12 cellular contexts compared by ENCODE assay signal in the genomic region with DNA sequence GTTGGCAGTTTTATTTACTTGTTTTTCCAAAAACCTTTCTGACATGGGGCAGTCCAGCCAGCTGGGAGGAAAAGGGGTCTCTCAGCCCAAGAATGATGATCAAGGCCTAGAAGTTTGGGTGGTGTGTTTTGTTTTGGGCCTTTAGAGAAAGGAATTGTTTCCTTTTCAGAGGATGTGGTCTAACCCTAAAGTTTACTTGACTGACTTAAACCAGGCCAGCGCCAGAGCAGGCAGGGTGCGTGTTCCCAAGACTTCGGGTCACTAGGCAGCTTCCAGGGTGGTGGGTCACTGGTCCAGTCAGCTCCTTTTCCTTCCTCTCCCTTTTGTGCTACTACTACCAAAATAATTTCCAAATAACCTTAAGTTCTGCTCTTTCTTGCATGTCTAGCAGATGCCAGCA. TPM values are rescaled to one million over a fixed set of nuclear protein-coding genes. Genes with fewer than 3 reads are reported as not detected.
DNase-seq lines count a peak whose midpoint lies in the region; TF ChIP-seq lines count a peak whose summit lies in the region.
"Had no signal": no experiment of that assay in that cellular context is flagged by ENCODE, and none has a peak within 500 bp of the region (broad histone marks: within the 10 kb centered on the region; RNA-seq: fewer than 3 reads in every experiment).

No MANE protein-coding gene starts in this region.

- POLR2A ChIA-PET in activated CD4-positive, alpha-beta memory T cell treated with anti-CD3 and anti-CD28 coated beads, Interleukin-2, amount 10 ng/mL, durations not matched to agents 7 days and 5 days (lab: Charles Lee), result interaction anchor here (1.1 to 3.1 kb wide), 2 partner anchors 9 to 23 kb away, joined by 4 to 14 read pairs; no protein-coding TSS in a partner anchor
- POLR2A ChIA-PET in activated CD4-positive, alpha-beta memory T cell treated with anti-CD3 and anti-CD28 coated beads for 36 hours (lab: Charles Lee), result interaction anchor here (0.6 to 1.5 kb wide), 2 partner anchors 9 to 16 kb away, joined by 3 read pairs; no protein-coding TSS in a partner anchor

- H3K9me3 Mint-ChIP-seq in activated CD4-positive, alpha-beta memory T cell treated with anti-CD3 and anti-CD28 coated beads, Interleukin-2, amount 10 ng/mL, durations not matched to agents 7 days and 5 days, result no peaks in the 10 kb centered on the region
- H3K9me3 Mint-ChIP-seq in activated CD4-positive, alpha-beta memory T cell treated with anti-CD3 and anti-CD28 coated beads for 36 hours, result no peaks in the 10 kb centered on the region
- no peaks in the 10 kb centered on the region for H3K9me3 Mint-ChIP-seq in brain
- no peaks in the 10 kb centered on the region for H3K9me3 Mint-ChIP-seq in mesothelial cell of epicardium

- no peaks in the 10 kb centered on the region for H3K27me3 ChIP-seq in tibial artery
- H3K27me3 ChIP-seq: spleen had no signal

- intact Hi-C loops in activated CD4-positive, alpha-beta memory T cell treated with anti-CD3 and anti-CD28 coated beads for 36 hours (cut with micrococcal nuclease), result no loop called here
- intact Hi-C loops in tibial artery (cut with DNase I; ENCODE audit: low total_unique reads), result no loop called here

- no peak overlapping the region for H3K4me3 ChIP-seq in tibial artery
- H3K4me3 ChIP-seq: spleen had no signal

- peak overlapping the region; percentile 25 for H3K27ac Mint-ChIP-seq in activated CD4-positive, alpha-beta memory T cell treated with anti-CD3 and anti-CD28 coated beads, Interleukin-2, amount 10 ng/mL, durations not matched to agents 7 days and 5 days
- H3K27ac Mint-ChIP-seq in activated CD4-positive, alpha-beta memory T cell treated with anti-CD3 and anti-CD28 coated beads for 36 hours, result no peak overlapping the region
- peak overlapping the region in 3 of 5 experiments; percentile 25 to 58 (median 26) for H3K27ac Mint-ChIP-seq in brain
- H3K27ac Mint-ChIP-seq in mesothelial cell of epicardium, result peak overlapping the region; percentile 97

- H3K36me3 ChIP-seq in tibial artery, result no peaks in the 10 kb centered on the region
- H3K36me3 ChIP-seq: spleen had no signal

- peak; percentile 28 for DNase-seq in activated CD4-positive, alpha-beta memory T cell treated with anti-CD3 and anti-CD28 coated beads, Interleukin-2, amount 10 ng/mL, durations not matched to agents 7 days and 5 days
- DNase-seq in activated CD4-positive, alpha-beta memory T cell treated with anti-CD3 and anti-CD28 coated beads for 36 hours, result no peak
- DNase-seq in mesothelial cell of epicardium (ENCODE audit: low spot score in 2 of 2, unreplicated experiment in 2 of 2), result no peak
- DNase-seq in tibial artery, result no peak
- DNase-seq in stimulated activated naive CD4-positive, alpha-beta T cell treated with Interleukin-2 at 50 U/mL for 16 hours (lab: John Stamatoyannopoulos, UW), result no peak
- DNase-seq in NCI-H2029 treated with DMSO at 0.1 percent for 48 hours (lab: John Stamatoyannopoulos, UW), result no peak
- DNase-seq in NK-92 treated with Interleukin-12 subunit alpha and Interleukin-12 subunit beta, amount 100 ng/mL, for 24 hours (lab: John Stamatoyannopoulos, UW), result no peak
- DNase-seq: activated naive CD4-positive, alpha-beta T cell treated with anti-CD3 and anti-CD28 coated beads, Interleukin-2, amount 50 U/mL, for 16 hours; NCI-H510A treated with DMSO at 0.1 percent for 48 hours; SIG-M5; spleen had no signal

- no peak overlapping the region for H3K4me3 Mint-ChIP-seq in activated CD4-positive, alpha-beta memory T cell treated with anti-CD3 and anti-CD28 coated beads, Interleukin-2, amount 10 ng/mL, durations not matched to agents 7 days and 5 days
- no peak overlapping the region for H3K4me3 Mint-ChIP-seq in activated CD4-positive, alpha-beta memory T cell treated with anti-CD3 and anti-CD28 coated beads for 36 hours
- H3K4me3 Mint-ChIP-seq in brain, result peak overlapping the region in 1 of 5 experiments; percentile 61
- no peak overlapping the region for H3K4me3 Mint-ChIP-seq in mesothelial cell of epicardium

- peaks cover 51% of the 10 kb centered on the region for H3K4me1 Mint-ChIP-seq in activated CD4-positive, alpha-beta memory T cell treated with anti-CD3 and anti-CD28 coated beads, Interleukin-2, amount 10 ng/mL, durations not matched to agents 7 days and 5 days
- H3K4me1 Mint-ChIP-seq in activated CD4-positive, alpha-beta memory T cell treated with anti-CD3 and anti-CD28 coated beads for 36 hours (ENCODE audit: low read depth), result peaks cover 26% of the 10 kb centered on the region
- peaks cover 67% of the 10 kb centered on the region for H3K4me1 Mint-ChIP-seq in brain
- peaks cover 70% of the 10 kb centered on the region for H3K4me1 Mint-ChIP-seq in mesothelial cell of epicardium

- H3K4me1 ChIP-seq in tibial artery, result peaks cover 4 to 81% (median 54%) of the 10 kb centered on the region in 4 donors

- peak overlapping the region; percentile 74 to 78 for H3K27ac ChIP-seq in tibial artery

- CTCF ChIA-PET in activated CD4-positive, alpha-beta memory T cell treated with anti-CD3 and anti-CD28 coated beads, Interleukin-2, amount 10 ng/mL, durations not matched to agents 7 days and 5 days (lab: Charles Lee), result interaction anchor here (1.2 to 2.2 kb wide), 4 partner anchors 9 to 165 kb away, joined by 3 to 12 read pairs (median 6); no protein-coding TSS in a partner anchor
- CTCF ChIA-PET in activated CD4-positive, alpha-beta memory T cell treated with anti-CD3 and anti-CD28 coated beads for 36 hours (lab: Charles Lee), result interaction anchor here (0.8 to 1.9 kb wide), 3 partner anchors 10 to 165 kb away, joined by 3 to 6 read pairs (median 4); no protein-coding TSS in a partner anchor

- H3K27me3 Mint-ChIP-seq in activated CD4-positive, alpha-beta memory T cell treated with anti-CD3 and anti-CD28 coated beads, Interleukin-2, amount 10 ng/mL, durations not matched to agents 7 days and 5 days, result no peaks in the 10 kb centered on the region
- no peaks in the 10 kb centered on the region for H3K27me3 Mint-ChIP-seq in activated CD4-positive, alpha-beta memory T cell treated with anti-CD3 and anti-CD28 coated beads for 36 hours
- H3K27me3 Mint-ChIP-seq in brain, result no peaks in the 10 kb centered on the region
- H3K27me3 Mint-ChIP-seq in mesothelial cell of epicardium (ENCODE audit: low read depth), result no peaks in the 10 kb centered on the region

- H3K9me3 ChIP-seq in tibial artery, result no peaks in the 10 kb centered on the region
- H3K9me3 ChIP-seq: spleen had no signal

- H3K36me3 Mint-ChIP-seq in activated CD4-positive, alpha-beta memory T cell treated with anti-CD3 and anti-CD28 coated beads, Interleukin-2, amount 10 ng/mL, durations not matched to agents 7 days and 5 days (ENCODE audit: low read depth), result peaks cover 8% of the 10 kb centered on the region
- H3K36me3 Mint-ChIP-seq in activated CD4-positive, alpha-beta memory T cell treated with anti-CD3 and anti-CD28 coated beads for 36 hours, result no peaks in the 10 kb centered on the region
- peaks cover 4% of the 10 kb centered on the region for H3K36me3 Mint-ChIP-seq in brain
- no peaks in the 10 kb centered on the region for H3K36me3 Mint-ChIP-seq in mesothelial cell of epicardium

- TF ChIP-seq CTCF in brain (conservative IDR thresholded peaks at IDR 0.05), result no peak
- no peak for TF ChIP-seq CTCF in mesothelial cell of epicardium (IDR thresholded peaks at IDR 0.05; ENCODE audit: unreplicated experiment)
- TF ChIP-seq CTCF in tibial artery (IDR thresholded peaks at IDR 0.05), result no peak

RNA-seq across cellular contexts. Expression of gene FLNB, which starts 4.9 kb away (rescaled TPM):
- total RNA-seq in activated CD4-positive, alpha-beta memory T cell treated with anti-CD3 and anti-CD28 coated beads, Interleukin-2, amount 10 ng/mL, durations not matched to agents 7 days and 5 days, result 10 to 100 TPM; 33.3 to 37.9 TPM
- 10 to 100 TPM; 23.1 to 26.0 TPM for total RNA-seq in activated CD4-positive, alpha-beta memory T cell treated with anti-CD3 and anti-CD28 coated beads for 36 hours
- polyA plus RNA-seq in brain (ENCODE audit: insufficient read depth, low read depth, low replicate concordance), result 27.6 TPM
- 173 to 190 TPM (median 177 TPM) in 3 replicates for total RNA-seq in mesothelial cell of epicardium
